3 cellular contexts compared by ENCODE assay signal in genomic region chr2:216636570-216637450, GRCh38.
TF ChIP-seq lines count a peak whose summit lies in the region.

No MANE protein-coding gene starts in this region.

TF ChIP-seq in IMR-90, 13 proteins besides CTCF, POLR2A, EP300 and RAD21:
- TF ChIP-seq USF2 (IDR thresholded peaks at IDR 0.05; ENCODE audit: low read depth, low read length) (no peak), CHD1 (IDR thresholded peaks at IDR 0.05; ENCODE audit: low read depth, low read length) (no peak), FOS (IDR thresholded peaks at IDR 0.05; ENCODE audit: low read depth, low read length) (no peak), MAZ (IDR thresholded peaks at IDR 0.05; ENCODE audit: borderline replicate concordance, low read depth, low read length) (no peak), MAFK (IDR thresholded peaks at IDR 0.05; ENCODE audit: low read depth, low read length) (no peak), ELK1 (IDR thresholded peaks at IDR 0.05; ENCODE audit: borderline replicate concordance, low read depth, low read length) (no peak), BHLHE40 (IDR thresholded peaks at IDR 0.05; ENCODE audit: low read depth, low read length) (no peak), RFX5 (IDR thresholded peaks at IDR 0.05; ENCODE audit: low read depth, low read length) (no peak)

TF ChIP-seq in GM12878, 131 proteins besides CTCF, POLR2A, EP300 and RAD21:
- peak; percentile 66; the same call in 1 of the 3 replicates for TF ChIP-seq POU2F2 (IDR thresholded peaks at IDR 0.05; ENCODE audit: borderline replicate concordance, low read depth, low read length)
- TF ChIP-seq E2F4 (IDR thresholded peaks at IDR 0.05; ENCODE audit: low read depth, low read length), result no peak
TF ChIP-seq in GM12878: peak in this region for 1.

TF ChIP-seq in liver, 16 proteins besides CTCF, POLR2A, EP300 and RAD21:
- TF ChIP-seq TAF1 (conservative IDR thresholded peaks at IDR 0.05) (no peak), GABPA (IDR thresholded peaks at IDR 0.05 in 1 of 2, conservative IDR thresholded peaks at IDR 0.05 in 1 of 2) (no peak), ATF3 (IDR thresholded peaks at IDR 0.05) (no peak), NR2F2 (IDR thresholded peaks at IDR 0.05) (no peak), HNF4A (conservative IDR thresholded peaks at IDR 0.05) (peak; percentile 39 to 47)
